In the genomic region with DNA sequence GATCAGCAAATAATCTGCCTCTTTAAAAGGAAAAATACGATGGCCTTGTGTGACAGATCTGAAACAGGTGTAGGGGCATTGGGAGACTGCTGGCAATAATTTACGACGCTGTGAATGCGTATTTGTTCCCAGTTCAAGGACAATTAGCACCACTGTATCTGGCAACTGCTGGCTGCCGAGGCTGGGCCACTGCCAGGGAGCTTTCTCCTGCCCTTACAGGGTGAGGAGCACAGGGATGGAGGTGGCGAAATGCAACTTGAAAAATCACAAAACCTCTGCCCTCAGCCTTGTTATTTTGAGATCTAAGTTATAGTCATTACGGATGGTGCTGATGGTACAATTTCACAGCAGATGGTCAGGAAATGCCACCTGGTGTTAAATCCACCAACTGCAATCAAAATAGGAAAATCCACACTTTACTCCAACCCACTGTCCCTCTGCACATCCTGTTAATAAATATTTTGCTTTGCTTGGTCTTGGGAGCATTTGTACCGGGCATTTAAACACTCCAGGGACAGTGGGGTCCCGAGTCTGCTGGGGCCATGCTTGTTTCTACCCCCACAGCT, we compare ENCODE assay signal across 9 cellular contexts. TPM values are rescaled to one million over a fixed set of nuclear protein-coding genes. Genes with fewer than 3 reads are reported as not detected.
DNase-seq lines count a peak whose midpoint lies in the region; ATAC-seq and TF ChIP-seq lines count a peak whose summit lies in the region.
"Had no signal": no experiment of that assay in that cellular context is flagged by ENCODE, and none has a peak within 500 bp of the region (broad histone marks: within the 10 kb centered on the region; RNA-seq: fewer than 3 reads in every experiment).

No MANE protein-coding gene starts in this region.

- no peak overlapping the region for H3K4me2 ChIP-seq in neural cell (ENCODE audit: low read length)

- ATAC-seq in HG02885 (IDR thresholded peaks at IDR 0.05; ENCODE audit: poor library complexity, unreplicated experiment) (no peak), HG03354 (IDR thresholded peaks at IDR 0.05; ENCODE audit: poor library complexity, severe bottlenecking, unreplicated experiment) (no peak)

- H3K27me3 ChIP-seq in dorsolateral prefrontal cortex (no peaks in the 10 kb centered on the region), neural cell (ENCODE audit: insufficient read depth, low read depth, low read length) (no peaks in the 10 kb centered on the region)

- H4K20me1 ChIP-seq in neural cell (ENCODE audit: insufficient read depth), result no peaks in the 10 kb centered on the region

- intact Hi-C loops in dorsolateral prefrontal cortex (cut with DNase I), result loop anchor here in 1 of 2 donors (10.0 kb wide), 1 partner anchor 1149 kb away; no protein-coding TSS in a partner anchor

- H3K4me3 ChIP-seq in dorsolateral prefrontal cortex (peak overlapping the region in 37 of 59 donors; percentile 8 to 49 (median 29)), neural cell (ENCODE audit: low read length) (no peak overlapping the region)
- H3K4me3 ChIP-seq: lung had no signal

- TF ChIP-seq EP300 in neural cell (conservative IDR thresholded peaks at IDR 0.05; ENCODE audit: poor library complexity, severe bottlenecking), result no peak

- H3K79me2 ChIP-seq in neural cell (replicated peaks; ENCODE audit: insufficient read depth, low read length), result no peaks in the 10 kb centered on the region

- peak overlapping the region in 4 of 59 donors; percentile 12 to 89 (median 30) for H3K27ac ChIP-seq in dorsolateral prefrontal cortex
- no peak overlapping the region for H3K27ac ChIP-seq in neural cell (ENCODE audit: low read length)

- H2AFZ ChIP-seq in neural cell (ENCODE audit: low read depth, low read length), result no peak overlapping the region

- H3K36me3 ChIP-seq in neural cell (ENCODE audit: insufficient read depth, low read length), result no peaks in the 10 kb centered on the region

- no peaks in the 10 kb centered on the region for H3K9me2 ChIP-seq in neural cell (ENCODE audit: insufficient read depth, low read length)

- TF ChIP-seq CTCF in dorsolateral prefrontal cortex (IDR thresholded peaks at IDR 0.05 in 54 of 56, conservative IDR thresholded peaks at IDR 0.05 in 2 of 56; ENCODE audit: low read depth in 1 of 56, partially characterized antibody in 56 of 56) (peak in 46 of 56 donors; percentile 11 to 56 (median 31)), neural cell (IDR thresholded peaks at IDR 0.05; ENCODE audit: poor library complexity, severe bottlenecking) (no peak)

- H3K9me3 ChIP-seq in neural cell (ENCODE audit: low read length), result no peaks in the 10 kb centered on the region

- peak; percentile 29 for TF ChIP-seq RAD21 in neural cell (conservative IDR thresholded peaks at IDR 0.05)

- no peak overlapping the region for H3K9ac ChIP-seq in neural cell (ENCODE audit: low read length)

- no peaks in the 10 kb centered on the region for H3F3A ChIP-seq in neural cell (ENCODE audit: insufficient read depth, low read length, poor library complexity, severe bottlenecking)

- DNase-seq in ELR (ENCODE audit: low read depth), result peak; percentile 33
- DNase-seq in NCI-H2227 (lab: John Stamatoyannopoulos, UW; ENCODE audit: unreplicated experiment), result peak; percentile 44
- DNase-seq in dorsolateral prefrontal cortex, result peak in 4 of 10 donors; percentile 46 to 69 (median 52)
- no peak for DNase-seq in germinal center (ENCODE audit: low spot score)
- no peak for DNase-seq in islet precursor cell

TF ChIP-seq in neural cell, 6 proteins besides CTCF, POLR2A, EP300 and RAD21:
- TF ChIP-seq EZH2 (IDR thresholded peaks at IDR 0.05; ENCODE audit: borderline replicate concordance, insufficient read depth, low read length, poor library complexity, severe bottlenecking) (no peak), SMC3 (conservative IDR thresholded peaks at IDR 0.05; ENCODE audit: poor library complexity) (peak; percentile 24)
- TF ChIP-seq, protein P1, sequence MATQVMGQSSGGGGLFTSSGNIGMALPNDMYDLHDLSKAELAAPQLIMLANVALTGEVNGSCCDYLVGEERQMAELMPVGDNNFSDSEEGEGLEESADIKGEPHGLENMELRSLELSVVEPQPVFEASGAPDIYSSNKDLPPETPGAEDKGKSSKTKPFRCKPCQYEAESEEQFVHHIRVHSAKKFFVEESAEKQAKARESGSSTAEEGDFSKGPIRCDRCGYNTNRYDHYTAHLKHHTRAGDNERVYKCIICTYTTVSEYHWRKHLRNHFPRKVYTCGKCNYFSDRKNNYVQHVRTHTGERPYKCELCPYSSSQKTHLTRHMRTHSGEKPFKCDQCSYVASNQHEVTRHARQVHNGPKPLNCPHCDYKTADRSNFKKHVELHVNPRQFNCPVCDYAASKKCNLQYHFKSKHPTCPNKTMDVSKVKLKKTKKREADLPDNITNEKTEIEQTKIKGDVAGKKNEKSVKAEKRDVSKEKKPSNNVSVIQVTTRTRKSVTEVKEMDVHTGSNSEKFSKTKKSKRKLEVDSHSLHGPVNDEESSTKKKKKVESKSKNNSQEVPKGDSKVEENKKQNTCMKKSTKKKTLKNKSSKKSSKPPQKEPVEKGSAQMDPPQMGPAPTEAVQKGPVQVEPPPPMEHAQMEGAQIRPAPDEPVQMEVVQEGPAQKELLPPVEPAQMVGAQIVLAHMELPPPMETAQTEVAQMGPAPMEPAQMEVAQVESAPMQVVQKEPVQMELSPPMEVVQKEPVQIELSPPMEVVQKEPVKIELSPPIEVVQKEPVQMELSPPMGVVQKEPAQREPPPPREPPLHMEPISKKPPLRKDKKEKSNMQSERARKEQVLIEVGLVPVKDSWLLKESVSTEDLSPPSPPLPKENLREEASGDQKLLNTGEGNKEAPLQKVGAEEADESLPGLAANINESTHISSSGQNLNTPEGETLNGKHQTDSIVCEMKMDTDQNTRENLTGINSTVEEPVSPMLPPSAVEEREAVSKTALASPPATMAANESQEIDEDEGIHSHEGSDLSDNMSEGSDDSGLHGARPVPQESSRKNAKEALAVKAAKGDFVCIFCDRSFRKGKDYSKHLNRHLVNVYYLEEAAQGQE (IDR thresholded peaks at IDR 0.05; ENCODE audit: borderline replicate concordance), result no peak

RNA-seq across cellular contexts. Expression of a gene that starts 6.4 kb away (rescaled TPM):
- 1 to 10 TPM in 119 of 120 experiments, under 1 TPM in 1; 0.46 to 3.4 (median 2.0) TPM for total RNA-seq in dorsolateral prefrontal cortex
- polyA plus RNA-seq in neural cell, result 1.2 and 1.3 TPM in 2 replicates
- 1.4 and 1.5 TPM in 2 replicates for polyA minus RNA-seq in neural cell

RNA-seq across cellular contexts. Expression of a gene that starts 20.9 kb away (rescaled TPM):
- total RNA-seq in dorsolateral prefrontal cortex, result 10 to 100 TPM; 32.1 to 60.1 (median 47.7) TPM
- polyA plus RNA-seq in neural cell, result 93.7 and 106 TPM in 2 replicates
- polyA minus RNA-seq in neural cell, result 84.0 and 93.7 TPM in 2 replicates

Comparison
In these comparisons a context has a peak if more than half of its experiments do, and no peak if none do; other contexts are left out.
1. DNase-seq: peak in ELR (single experiment) and NCI-H2227 (single experiment); none in germinal center (single experiment) and islet precursor cell (single experiment).